1 cellular context compared by ENCODE assay signal in genomic region chr4:182880387-182881356, GRCh38.
A peak's percentile ranks its signal among the peaks of the same experiment; 100 is the strongest.
TF ChIP-seq lines count a peak whose summit lies in the region.

No MANE protein-coding gene starts in this region.

TF ChIP-seq in HepG2, 621 proteins besides CTCF, POLR2A, EP300 and RAD21 (continued from another document and continues in another):
- TF ChIP-seq PREB (CRISPR knock-in tag; IDR thresholded peaks at IDR 0.05), result no peak
- peak; percentile 83; the same call in 1 of the 2 replicates for TF ChIP-seq ZNF230 (CRISPR knock-in tag; IDR thresholded peaks at IDR 0.05)
- no peak for TF ChIP-seq CBX2 (IDR thresholded peaks at IDR 0.05; ENCODE audit: low read depth, low read length)
- TF ChIP-seq CBX2 (CRISPR knock-in tag; IDR thresholded peaks at IDR 0.05; ENCODE audit: low read depth), result no peak
- peak; percentile 88; the same call in 1 of the 2 replicates for TF ChIP-seq SAFB2 (CRISPR knock-in tag; IDR thresholded peaks at IDR 0.05; ENCODE audit: borderline replicate concordance, low read depth)
- TF ChIP-seq ZSCAN29 (CRISPR knock-in tag; conservative IDR thresholded peaks at IDR 0.05), result no peak
- no peak for TF ChIP-seq EEA1 (CRISPR knock-in tag; IDR thresholded peaks at IDR 0.05; ENCODE audit: borderline replicate concordance)
- peak; percentile 89 for TF ChIP-seq ARNTL (CRISPR knock-in tag; IDR thresholded peaks at IDR 0.05)
- TF ChIP-seq FUBP1 (CRISPR knock-in tag; IDR thresholded peaks at IDR 0.05; ENCODE audit: borderline replicate concordance), result 0 out of 2 replicates have a peak, but pooled peaks have one; percentile 32
- TF ChIP-seq NR3C1 (CRISPR knock-in tag; IDR thresholded peaks at IDR 0.05), result no peak
- no peak for TF ChIP-seq ARNT (IDR thresholded peaks at IDR 0.05)
- TF ChIP-seq ZNF143 (CRISPR knock-in tag; IDR thresholded peaks at IDR 0.05), result no peak
- no peak for TF ChIP-seq BATF2 (CRISPR knock-in tag; IDR thresholded peaks at IDR 0.05)
- TF ChIP-seq RNF219 (CRISPR knock-in tag; IDR thresholded peaks at IDR 0.05), result no peak
- no peak for TF ChIP-seq ZNF318 (CRISPR knock-in tag; IDR thresholded peaks at IDR 0.05)
- TF ChIP-seq ZNF710 (CRISPR knock-in tag; IDR thresholded peaks at IDR 0.05; ENCODE audit: borderline replicate concordance), result peak; percentile 58; the same call in 1 of the 2 replicates
- TF ChIP-seq ZNF180 (CRISPR knock-in tag; IDR thresholded peaks at IDR 0.05; ENCODE audit: borderline replicate concordance, low read depth), result no peak
- 0 out of 2 replicates have a peak, but pooled peaks have one; percentile 45 for TF ChIP-seq KDM4B (CRISPR knock-in tag; IDR thresholded peaks at IDR 0.05)
- TF ChIP-seq ZNF280B (CRISPR knock-in tag; IDR thresholded peaks at IDR 0.05; ENCODE audit: borderline replicate concordance), result no peak; the same call in 1 of the 2 replicates
- TF ChIP-seq KDM3A (CRISPR knock-in tag; IDR thresholded peaks at IDR 0.05; ENCODE audit: low read depth), result no peak
- no peak for TF ChIP-seq ZNF746 (CRISPR knock-in tag; IDR thresholded peaks at IDR 0.05)
- peak; percentile 66 for TF ChIP-seq MXD1 (CRISPR knock-in tag; IDR thresholded peaks at IDR 0.05)
- peak; percentile 31; the same call in 1 of the 2 replicates for TF ChIP-seq ZNF317 (CRISPR knock-in tag; IDR thresholded peaks at IDR 0.05)
- TF ChIP-seq CHD4 (IDR thresholded peaks at IDR 0.05; ENCODE audit: borderline replicate concordance, low read length), result no peak
- peak; percentile 86; the same call in 1 of the 2 replicates for TF ChIP-seq STAT6 (CRISPR knock-in tag; IDR thresholded peaks at IDR 0.05; ENCODE audit: borderline replicate concordance)
- peak; percentile 60; the same call in 1 of the 2 replicates for TF ChIP-seq ZNF414 (CRISPR knock-in tag; IDR thresholded peaks at IDR 0.05)
- peak; percentile 61; the same call in 1 of the 2 replicates for TF ChIP-seq ZBTB20 (CRISPR knock-in tag; IDR thresholded peaks at IDR 0.05; ENCODE audit: borderline replicate concordance, low read depth)
- TF ChIP-seq MAX (IDR thresholded peaks at IDR 0.05), result peak; percentile 99
- no peak for TF ChIP-seq PHB2 (IDR thresholded peaks at IDR 0.05; ENCODE audit: partially characterized antibody)
